ENCODE assay signal across 19 cellular contexts in the genomic region with DNA sequence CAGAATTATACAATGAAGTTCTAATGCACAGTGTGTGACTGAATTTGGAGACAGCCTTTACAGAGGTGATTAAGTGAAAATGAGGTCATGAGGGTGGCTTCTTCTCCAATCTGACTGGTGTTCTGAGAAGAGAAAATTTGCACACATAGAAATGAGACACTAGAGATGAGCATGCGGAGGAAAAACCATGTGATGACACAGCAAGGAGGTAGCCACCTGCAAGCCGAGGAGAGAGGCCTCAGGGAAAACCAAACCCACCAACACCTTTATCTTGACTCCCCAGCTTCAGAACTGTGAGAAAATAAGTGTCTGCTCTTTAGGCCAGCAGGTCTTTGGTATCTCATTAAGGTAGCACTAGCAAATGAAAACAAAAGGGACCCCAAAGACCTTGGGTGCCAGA.
"Had no signal": no experiment of that assay in that cellular context is flagged by ENCODE, and none has a peak within 500 bp of the region (broad histone marks: within the 10 kb centered on the region; RNA-seq: fewer than 3 reads in every experiment).

No MANE protein-coding gene starts in this region.

- H3K27ac ChIP-seq: lower lobe of right lung, neural progenitor cell, prostate gland, right atrium auricular region, stomach, thyroid gland, vagina had no signal

- ATAC-seq: left ventricle myocardium superior, lower lobe of right lung, sciatic nerve had no signal

- H3K4me1 ChIP-seq: lower lobe of right lung, neural progenitor cell, prostate gland, right atrium auricular region, stomach, thyroid gland, vagina had no signal

- H3K36me3 Mint-ChIP-seq: neural progenitor cell had no signal

- H3K9me3 ChIP-seq: lower lobe of right lung, prostate gland, right atrium auricular region, stomach, thyroid gland, vagina had no signal

- H3K4me3 Mint-ChIP-seq: nephron, neural progenitor cell had no signal

- H3K4me3 ChIP-seq: lower lobe of right lung, neural progenitor cell, prostate gland, right atrium auricular region, smooth muscle cell, stomach, thyroid gland, vagina had no signal

- H3K36me3 ChIP-seq: lower lobe of right lung, neural progenitor cell, prostate gland, right atrium auricular region, stomach, thyroid gland, vagina had no signal

- DNase-seq: cortex of kidney; hypothalamus; left ventricle myocardium superior; lower lobe of right lung; stimulated activated CD4-positive, alpha-beta T cell treated with anti-CD3 and anti-CD28 coated beads, Interleukin-12 subunit alpha, Interleukin-12 subunit beta, amount 100 ng/mL, for 4 hours; stimulated activated CD4-positive, alpha-beta T cell treated with anti-CD3 and anti-CD28 coated beads, Interleukin-1b, Interleukin-23, amount 100 ng/mL, for 48 hours; stimulated activated CD4-positive, alpha-beta T cell treated with anti-CD3 and anti-CD28 coated beads, Interleukin-4, amount 100 ng/mL, for 1 hour; stimulated activated CD8-positive, alpha-beta memory T cell treated with anti-CD3 and anti-CD28 coated beads, Interleukin-4, amount 100 ng/mL, for 48 hours; stimulated activated naive CD4-positive, alpha-beta T cell treated with Interleukin-2 at 50 U/mL for 16 hours; stomach; thyroid gland; trophoblast cell had no signal

- H3K4me1 Mint-ChIP-seq: nephron, neural progenitor cell had no signal

- H3K27me3 ChIP-seq: right atrium auricular region, thyroid gland, vagina had no signal

- H3K27ac Mint-ChIP-seq: nephron, neural progenitor cell had no signal
